Comparison of ENCODE assay signal across 35 cellular contexts in the genomic region with DNA sequence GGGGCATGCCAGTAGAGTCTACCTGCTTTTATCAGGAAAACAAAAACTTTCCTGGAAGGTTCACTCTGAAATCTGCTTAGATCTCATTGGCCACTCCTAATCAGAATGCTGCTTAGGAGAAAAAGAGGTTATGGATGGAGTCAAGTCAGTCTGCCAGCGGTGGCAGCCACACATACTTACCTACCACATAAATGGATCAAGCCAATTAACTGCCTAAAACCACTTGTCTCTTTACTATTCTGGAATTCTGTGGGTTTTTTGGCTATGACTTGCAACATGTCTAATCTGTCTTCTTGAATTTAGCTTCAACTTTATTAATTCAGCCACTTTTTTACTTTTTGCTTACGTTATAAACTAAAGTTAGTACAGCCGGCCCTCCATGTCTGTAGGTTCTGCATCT.
"Had no signal": no experiment of that assay in that cellular context is flagged by ENCODE, and none has a peak within 500 bp of the region (broad histone marks: within the 10 kb centered on the region; RNA-seq: fewer than 3 reads in every experiment).

No MANE protein-coding gene starts in this region.

- DNase-seq: activated B cell treated with CpG ODN at 0.5 μM for 24 hours; activated CD4-positive, alpha-beta memory T cell treated with anti-CD3 and anti-CD28 coated beads for 36 hours; activated CD4-positive, alpha-beta T cell treated with anti-CD3 and anti-CD28 coated beads for 4 hours; activated CD4-positive, alpha-beta T cell treated with anti-CD3 and anti-CD28 coated beads, Interleukin-2, amount 10 ng/mL, durations not matched to agents 24 days and 14 days; activated CD4-positive, alpha-beta T cell treated with anti-CD3 and anti-CD28 coated beads, Interleukin-2, amount 50 U/mL, for 1 hour; activated CD4-positive, alpha-beta T cell treated with anti-CD3 and anti-CD28 coated beads, Interleukin-2, amount 50 U/mL, for 4 hours; activated CD4-positive, CD25-positive, alpha-beta regulatory T cell treated with anti-CD3 and anti-CD28 coated beads, Interleukin-2, amount 50 U/mL, for 72 hours; activated CD8-positive, alpha-beta memory T cell treated with anti-CD3 and anti-CD28 coated beads, Interleukin-2, amount 50 U/mL, for 4 hours; activated CD8-positive, alpha-beta T cell treated with anti-CD3 and anti-CD28 coated beads for 36 hours; activated effector memory CD4-positive, alpha-beta T cell treated with anti-CD3 and anti-CD28 coated beads, Interleukin-2, amount 50 U/mL, for 16 hours; activated gamma-delta T cell treated with Interleukin-2 at 50 U/mL for 16 hours; activated naive CD4-positive, alpha-beta T cell; activated naive CD4-positive, alpha-beta T cell treated with anti-CD3 and anti-CD28 coated beads for 36 hours; activated naive CD4-positive, alpha-beta T cell treated with anti-CD3 and anti-CD28 coated beads, Interleukin-2, amount 50 U/mL, for 16 hours; activated naive CD8-positive, alpha-beta T cell treated with anti-CD3 and anti-CD28 coated beads for 36 hours; activated T-cell treated with anti-CD3 and anti-CD28 coated beads for 4 hours; activated T-cell treated with anti-CD3 and anti-CD28 coated beads, Interleukin-2, amount 50 U/mL, for 1 hour; activated T-cell treated with anti-CD3 and anti-CD28 coated beads, Interleukin-2, amount 50 U/mL, for 4 hours; activated T-cell treated with anti-CD3 and anti-CD28 coated beads, Interleukin-2, amount 50 U/mL, for 72 hours; adrenal gland; amniotic stem cell; aorta; body of pancreas; brain microvascular endothelial cell; central memory CD4-positive, alpha-beta T cell; T-helper 1 cell; T-helper 2 cell; T-helper 9 cell had no signal

- H3K9me3 Mint-ChIP-seq: activated CD4-positive, alpha-beta memory T cell treated with anti-CD3 and anti-CD28 coated beads for 36 hours; activated CD4-positive, alpha-beta T cell treated with anti-CD3 and anti-CD28 coated beads, Interleukin-2, amount 10 ng/mL, durations not matched to agents 24 days and 14 days; activated CD8-positive, alpha-beta T cell treated with anti-CD3 and anti-CD28 coated beads for 36 hours; activated T-helper 1 cell treated with anti-CD3 and anti-CD28 coated beads, Interleukin-12 subunit alpha, Interleukin-12 subunit beta, Interleukin-2, Interleukin-4 antibody, amounts not matched to agents 30 ng/mL and 10 ng/mL and 1 ng/mL, durations not matched to agents 14 hours and 24 hours and 36 hours; T-helper 1 cell treated with Interleukin-12 subunit alpha and Interleukin-12 subunit beta and Interleukin-4 antibody, amounts not matched to agents 30 μg/mL and 1 μg/mL, for 36 hours; T-helper 2 cell treated with Interferon-gamma antibody and Interleukin-4, amounts not matched to agents 5 μg/mL and 100 μg/mL, for 36 hours had no signal

- H3K4me3 ChIP-seq: adrenal gland, body of pancreas, breast epithelium had no signal

- H3K4me1 Mint-ChIP-seq: activated B cell treated with CpG ODN at 0.5 μM for 24 hours; activated CD4-positive, alpha-beta T cell treated with anti-CD3 and anti-CD28 coated beads, Interleukin-2, amount 10 ng/mL, durations not matched to agents 24 days and 14 days; activated naive CD8-positive, alpha-beta T cell treated with anti-CD3 and anti-CD28 coated beads for 36 hours; activated T-helper 17 cell treated with anti-CD3 and anti-CD28 coated beads, Interleukin-2, amount 50 U/mL, for 72 hours had no signal

- H3K36me3 ChIP-seq: adrenal gland, brain microvascular endothelial cell, breast epithelium had no signal

- H3K4me3 Mint-ChIP-seq: activated B cell treated with CpG ODN at 0.5 μM for 24 hours; activated CD4-positive, alpha-beta memory T cell treated with anti-CD3 and anti-CD28 coated beads for 36 hours; activated CD4-positive, alpha-beta T cell treated with anti-CD3 and anti-CD28 coated beads, Interleukin-2, amount 10 ng/mL, durations not matched to agents 24 days and 14 days; activated CD8-positive, alpha-beta T cell treated with anti-CD3 and anti-CD28 coated beads for 36 hours; activated naive CD4-positive, alpha-beta T cell treated with anti-CD3 and anti-CD28 coated beads for 36 hours; activated naive CD8-positive, alpha-beta T cell treated with anti-CD3 and anti-CD28 coated beads for 36 hours; activated T-cell treated with anti-CD3 and anti-CD28 coated beads, Interleukin-2, amount 50 U/mL, for 4 hours; activated T-cell treated with anti-CD3 and anti-CD28 coated beads, Interleukin-2, amount 50 U/mL, for 72 hours; activated T-helper 1 cell treated with anti-CD3 and anti-CD28 coated beads, Interleukin-12 subunit alpha, Interleukin-12 subunit beta, Interleukin-2, Interleukin-4 antibody, amounts not matched to agents 30 ng/mL and 10 ng/mL and 1 ng/mL, durations not matched to agents 14 hours and 24 hours and 36 hours; activated T-helper 17 cell treated with anti-CD3 and anti-CD28 coated beads, Interleukin-2, amount 50 U/mL, for 72 hours; T-helper 1 cell treated with Interleukin-12 subunit alpha and Interleukin-12 subunit beta and Interleukin-4 antibody, amounts not matched to agents 30 μg/mL and 1 μg/mL, for 36 hours; T-helper 2 cell treated with Interferon-gamma antibody and Interleukin-4, amounts not matched to agents 5 μg/mL and 100 μg/mL, for 36 hours had no signal

- ATAC-seq: activated CD8-positive, alpha-beta T cell treated with anti-CD3 and anti-CD28 coated beads for 36 hours; activated naive CD4-positive, alpha-beta T cell treated with anti-CD3 and anti-CD28 coated beads, Interleukin-2, amount 50 U/mL, for 72 hours; activated T-cell treated with anti-CD3 and anti-CD28 coated beads, Interleukin-2, amount 50 U/mL, for 4 hours; activated T-cell treated with anti-CD3 and anti-CD28 coated beads, Interleukin-2, amount 50 U/mL, for 72 hours; activated T-helper 17 cell treated with anti-CD3 and anti-CD28 coated beads, Interleukin-2, amount 50 U/mL, for 72 hours; body of pancreas had no signal

- H3K27ac Mint-ChIP-seq: activated B cell treated with CpG ODN at 0.5 μM for 24 hours; activated CD4-positive, alpha-beta memory T cell treated with anti-CD3 and anti-CD28 coated beads for 36 hours; activated CD4-positive, alpha-beta T cell treated with anti-CD3 and anti-CD28 coated beads, Interleukin-2, amount 10 ng/mL, durations not matched to agents 24 days and 14 days; activated CD8-positive, alpha-beta T cell treated with anti-CD3 and anti-CD28 coated beads for 36 hours; activated naive CD4-positive, alpha-beta T cell treated with anti-CD3 and anti-CD28 coated beads for 36 hours; activated naive CD4-positive, alpha-beta T cell treated with anti-CD3 and anti-CD28 coated beads, Interleukin-2, amount 50 U/mL, for 72 hours; activated naive CD8-positive, alpha-beta T cell treated with anti-CD3 and anti-CD28 coated beads for 36 hours; activated T-cell treated with anti-CD3 and anti-CD28 coated beads, Interleukin-2, amount 50 U/mL, for 72 hours; activated T-helper 1 cell treated with anti-CD3 and anti-CD28 coated beads, Interleukin-12 subunit alpha, Interleukin-12 subunit beta, Interleukin-2, Interleukin-4 antibody, amounts not matched to agents 30 ng/mL and 10 ng/mL and 1 ng/mL, durations not matched to agents 14 hours and 24 hours and 36 hours; activated T-helper 17 cell treated with anti-CD3 and anti-CD28 coated beads, Interleukin-2, amount 50 U/mL, for 72 hours; T-helper 1 cell treated with Interleukin-12 subunit alpha and Interleukin-12 subunit beta and Interleukin-4 antibody, amounts not matched to agents 30 μg/mL and 1 μg/mL, for 36 hours; T-helper 2 cell treated with Interferon-gamma antibody and Interleukin-4, amounts not matched to agents 5 μg/mL and 100 μg/mL, for 36 hours had no signal

- H3K9me3 ChIP-seq: adrenal gland, body of pancreas, breast epithelium had no signal

- H3K4me1 ChIP-seq: adrenal gland, body of pancreas, breast epithelium had no signal

- H3K36me3 Mint-ChIP-seq: activated CD4-positive, alpha-beta memory T cell treated with anti-CD3 and anti-CD28 coated beads for 36 hours; activated naive CD4-positive, alpha-beta T cell treated with anti-CD3 and anti-CD28 coated beads, Interleukin-2, amount 50 U/mL, for 72 hours; activated naive CD8-positive, alpha-beta T cell treated with anti-CD3 and anti-CD28 coated beads for 36 hours had no signal

- H3K27ac ChIP-seq: adrenal gland, body of pancreas, brain microvascular endothelial cell, breast epithelium, VCaP had no signal

- H3K27me3 Mint-ChIP-seq: activated B cell treated with CpG ODN at 0.5 μM for 24 hours had no signal
